In the genomic region with DNA sequence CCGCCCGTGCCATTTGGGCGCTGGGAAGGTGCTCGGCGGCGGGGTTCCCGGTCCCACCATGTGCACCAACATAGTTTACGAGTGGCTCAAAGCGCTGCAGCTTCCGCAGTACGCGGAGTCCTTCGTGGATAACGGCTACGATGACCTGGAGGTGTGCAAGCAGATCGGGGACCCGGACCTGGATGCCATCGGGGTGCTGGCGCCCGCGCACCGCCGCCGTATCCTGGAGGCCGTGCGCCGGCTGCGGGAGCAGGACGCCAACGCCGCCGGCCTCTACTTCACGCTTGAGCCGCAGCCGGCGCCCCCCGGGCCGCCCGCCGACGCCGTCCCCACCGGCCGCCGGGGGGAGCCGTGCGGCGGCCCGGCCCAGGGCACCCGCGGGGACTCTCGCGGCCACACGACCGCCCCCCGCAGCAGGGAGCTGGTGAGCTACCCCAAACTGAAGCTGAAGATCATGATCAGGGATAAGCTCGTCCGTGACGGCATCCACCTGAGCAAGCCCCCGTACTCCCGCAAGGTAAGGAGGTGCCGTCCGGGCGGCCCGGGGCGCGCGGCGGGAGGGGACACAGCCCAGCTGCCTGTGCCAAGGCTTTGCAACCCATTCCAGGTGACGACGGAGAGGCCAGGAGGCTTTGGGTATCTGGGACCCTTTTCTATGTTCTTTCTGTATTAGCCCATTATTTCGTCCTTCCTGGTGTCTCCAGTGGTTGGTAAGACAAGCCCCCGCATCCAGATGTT, we compare ENCODE assay signal across 8 cellular contexts. TPM values are rescaled to one million over a fixed set of nuclear protein-coding genes. Genes with fewer than 3 reads are reported as not detected.
DNase-seq lines count a peak whose midpoint lies in the region; ATAC-seq, FAIRE-seq and TF ChIP-seq lines count a peak whose summit lies in the region.

No MANE protein-coding gene starts in this region.

- peak; percentile 25 for ATAC-seq in HG02938 (IDR thresholded peaks at IDR 0.05; ENCODE audit: unreplicated experiment)
- ATAC-seq in HepG2: peak; percentile 17
- no peak for ATAC-seq in GM19328 (IDR thresholded peaks at IDR 0.05; ENCODE audit: unreplicated experiment)
- ATAC-seq in GM21723 (IDR thresholded peaks at IDR 0.05; ENCODE audit: unreplicated experiment): no peak

- no peak overlapping the region for H2AFZ ChIP-seq in HepG2 (ENCODE audit: low read length)

- TF ChIP-seq CTCF in brain microvascular endothelial cell (IDR thresholded peaks at IDR 0.05; ENCODE audit: low read depth, low read length, missing control alignments) (peak; percentile 2), HepG2 (CRISPR knock-in tag; IDR thresholded peaks at IDR 0.05) (no peak), tibial artery (IDR thresholded peaks at IDR 0.05) (peak in 1 of 2 experiments; percentile 12)

- FAIRE-seq in GM12891 (lab: Jason Lieb, UNC) (no peak), HepG2 (lab: Jason Lieb, UNC) (no peak)

- H3K9ac ChIP-seq in HepG2 (ENCODE audit: insufficient read depth, low read depth, low read length): no peak overlapping the region

- DNase-seq in GM12891 (ENCODE audit: insufficient read length, low spot score): peak; percentile 14
- DNase-seq in brain microvascular endothelial cell: no peak
- no peak for DNase-seq in HepG2 (ENCODE audit: low spot score)
- DNase-seq in tibial artery: no peak
- no peak for DNase-seq in activated CD4-positive, alpha-beta T cell treated with anti-CD3 and anti-CD28 coated beads, Interleukin-2, amount 50 U/mL, for 1 hour

- CTCF ChIA-PET in HepG2 (lab: Yijun Ruan, JAX; ENCODE audit: low intra/inter-chr PET ratio, low total read pairs): no interaction called here

- TF ChIP-seq EP300 in HepG2 (IDR thresholded peaks at IDR 0.05; ENCODE audit: low read depth in 2 of 2, low read length in 2 of 2) (no peak), HepG2 (CRISPR knock-in tag; IDR thresholded peaks at IDR 0.05; ENCODE audit: borderline replicate concordance) (no peak)

- WGBS in HepG2 (ENCODE audit: low lambda C conversion rate): 23% methylated on average over 57 of the region's 73 CpGs

- no TSS peak for BruUV-seq in HepG2 (replicated peaks; lab: Mats Ljungman, UMichigan)

- peaks cover 2% of the 10 kb centered on the region for H3K27me3 ChIP-seq in brain microvascular endothelial cell (replicated peaks)
- peaks cover 10 to 46% of the 10 kb centered on the region in 2 experiments for H3K27me3 ChIP-seq in HepG2 (ENCODE audit: control insufficient read depth in 1 of 2, insufficient read depth in 2 of 2, low read length in 2 of 2)
- no peaks in the 10 kb centered on the region for H3K27me3 ChIP-seq in tibial artery

- H3K4me2 ChIP-seq in HepG2 (ENCODE audit: low read depth, low read length): peak overlapping the region; percentile 68

- TF ChIP-seq POLR2A in GM12891 (IDR thresholded peaks at IDR 0.05; ENCODE audit: low read depth, low read length): no peak
- TF ChIP-seq POLR2A in HepG2 (IDR thresholded peaks at IDR 0.05; ENCODE audit: insufficient read depth in 1 of 2, low read depth in 2 of 2, low read length in 2 of 2): no peak

- no peaks in the 10 kb centered on the region for H3K9me3 ChIP-seq in HepG2 (ENCODE audit: low read length)
- no peaks in the 10 kb centered on the region for H3K9me3 ChIP-seq in tibial artery

- H3K36me3 ChIP-seq in brain microvascular endothelial cell (replicated peaks) (no peaks in the 10 kb centered on the region), HepG2 (replicated peaks in 1 of 2; ENCODE audit: control insufficient read depth in 1 of 2, insufficient read depth in 2 of 2, low read length in 2 of 2) (no peaks in the 10 kb centered on the region), tibial artery (no peaks in the 10 kb centered on the region)

- TF ChIP-seq RAD21 in HepG2 (CRISPR knock-in tag; IDR thresholded peaks at IDR 0.05): no peak

- H3K4me3 ChIP-seq in brain microvascular endothelial cell (ENCODE audit: low read depth, low read length) (peak overlapping the region; percentile 70), HepG2 (replicated peaks in 1 of 3; ENCODE audit: insufficient read depth in 1 of 3, low read depth in 2 of 3, low read length in 3 of 3) (peak overlapping the region; percentile 36 to 69 (median 41); a peak in 4 of 6 replicates), tibial artery (peak overlapping the region; percentile 61 to 82)

- H3K79me2 ChIP-seq in HepG2 (ENCODE audit: insufficient read depth, low read length): no peaks in the 10 kb centered on the region

- intact Hi-C loops in HepG2 (cut with micrococcal nuclease; ENCODE audit: unreplicated experiment) (loop anchor here (5.0 kb wide), 1 partner anchor 953 kb away; no protein-coding TSS in a partner anchor), tibial artery (cut with DNase I; ENCODE audit: low total_unique reads) (loop anchor here (5.0 kb wide), 1 partner anchor 658 kb away; no protein-coding TSS in a partner anchor)

- H4K20me1 ChIP-seq in HepG2 (ENCODE audit: insufficient read depth, low read length): no peaks in the 10 kb centered on the region; the same call in 1 of the 2 replicates

- POLR2A ChIA-PET in HepG2 (lab: Yijun Ruan, JAX): no interaction called here

- in situ Hi-C loops in brain microvascular endothelial cell (cut with HindIII; ENCODE audit: low pct_ligation_motif_present, low sequenced_read_pairs): no loop called here
- in situ Hi-C loops in HepG2 (cut with HindIII; ENCODE audit: extremely low pct_ligation_motif_present, low pct_unique_long_range_greater_than_20kb): loop anchor here (5.0 to 10.0 kb wide), 3 partner anchors 466 to 953 kb away; no protein-coding TSS in a partner anchor

- H3K27ac ChIP-seq in brain microvascular endothelial cell (no peak overlapping the region), HepG2 (ENCODE audit: extremely low read length, insufficient read depth, low read length) (no peak overlapping the region), tibial artery (peak overlapping the region; percentile 62 to 69)

- H3K4me1 ChIP-seq in HepG2 (ENCODE audit: insufficient read depth, low read length) (peaks cover 37% of the 10 kb centered on the region), tibial artery (peaks cover 0 to 38% (median 17%) of the 10 kb centered on the region in 4 donors)

TF ChIP-seq in GM12891, 5 proteins besides CTCF, POLR2A, EP300 and RAD21:
- TF ChIP-seq POLR2AphosphoS5 (IDR thresholded peaks at IDR 0.05; ENCODE audit: low read depth, low read length): no peak
- no peak for TF ChIP-seq TAF1 (IDR thresholded peaks at IDR 0.05; ENCODE audit: low read depth, low read length)
- TF ChIP-seq SPI1 (IDR thresholded peaks at IDR 0.05; ENCODE audit: low read depth, low read length): no peak
- TF ChIP-seq PAX5 (IDR thresholded peaks at IDR 0.05; ENCODE audit: insufficient read depth, low read length, severe bottlenecking): no peak
- TF ChIP-seq POU2F2 (IDR thresholded peaks at IDR 0.05; ENCODE audit: low read depth, low read length): no peak
TF ChIP-seq in GM12891: peak in this region for 0.

TF ChIP-seq in HepG2, 621 proteins besides CTCF, POLR2A, EP300 and RAD21:
- TF ChIP-seq HNRNPLL (IDR thresholded peaks at IDR 0.05; ENCODE audit: low read depth, low read length, poor library complexity, severe bottlenecking) (peak; percentile 78), JUN (CRISPR knock-in tag; IDR thresholded peaks at IDR 0.05) (no peak)

RNA-seq across cellular contexts. Expression of a gene that starts 0.6 kb away (rescaled TPM):
- polyA plus RNA-seq in GM12891 (2012; ENCODE audit: low read depth, missing spikeins): not detected
- 0.02 and 0.04 TPM in 2 replicates for total RNA-seq in HepG2 (2016; rRNA removed; fragmentation: Illumina TruSeq; extraction: Trizol)
- total RNA-seq in HepG2 (2016; cell fraction: cytosol; rRNA removed; fragmentation: Illumina TruSeq; extraction: Trizol; ENCODE audit: low read depth): not detected in 2 replicates
- 0.04 TPM in 1 of 2 replicates, not detected in the other for total RNA-seq in HepG2 (2016; cell fraction: insoluble cytoplasmic fraction; rRNA removed; fragmentation: Illumina TruSeq; extraction: Trizol)
- total RNA-seq in HepG2 (2016; cell fraction: membrane; rRNA removed; fragmentation: Illumina TruSeq; extraction: Trizol): not detected in 2 replicates
- not detected in 2 replicates for total RNA-seq in HepG2 (2016; cell fraction: nucleus; rRNA removed; fragmentation: Illumina TruSeq; extraction: Trizol)
- polyA plus RNA-seq in HepG2 (2011; rRNA removed): 0.04 and 0.07 TPM in 2 replicates
- 0.01 and 0.03 TPM in 2 replicates for polyA plus RNA-seq in HepG2 (2011; cell fraction: cytosol; rRNA removed)
- 0.02 and 0.03 TPM in 2 replicates for polyA plus RNA-seq in HepG2 (2011; cell fraction: nucleus; rRNA removed)
- 0.03 TPM in 1 of 2 replicates, not detected in the other for polyA plus RNA-seq in HepG2 (2012)
- polyA plus RNA-seq in HepG2 (2016; cell fraction: cytosol; fragmentation: Illumina TruSeq; extraction: Trizol; ENCODE audit: low read depth): not detected in 2 replicates
- polyA plus RNA-seq in HepG2 (2016; cell fraction: insoluble cytoplasmic fraction; fragmentation: Illumina TruSeq; extraction: Trizol; ENCODE audit: low read depth): not detected in 2 replicates
- polyA plus RNA-seq in HepG2 (2016; cell fraction: membrane; fragmentation: Illumina TruSeq; extraction: Trizol; ENCODE audit: low read depth): not detected in 2 replicates
- polyA plus RNA-seq in HepG2 (2016; cell fraction: nucleus; fragmentation: Illumina TruSeq; extraction: Trizol; ENCODE audit: insufficient read depth, low read depth): not detected in 2 replicates
- polyA minus RNA-seq in HepG2 (2011; rRNA and poly(A)+ RNA removed; ENCODE audit: low replicate concordance): 0.02 TPM in 1 of 2 replicates, not detected in the other
- polyA minus RNA-seq in HepG2 (2011; cell fraction: cytosol; rRNA and poly(A)+ RNA removed): not detected in 2 replicates
- 0.12 and 0.13 TPM in 2 replicates for polyA minus RNA-seq in HepG2 (2011; cell fraction: nucleus; rRNA and poly(A)+ RNA removed)

Comparison
In these comparisons a context has a peak if more than half of its experiments do, and no peak if none do; other contexts are left out.
1. ATAC-seq: peak in HG02938 (single experiment) and HepG2 (single experiment); none in GM19328 (single experiment) and GM21723 (single experiment).
2. H3K27ac ChIP-seq: peak in tibial artery (2 of 2); none in brain microvascular endothelial cell (single experiment) and HepG2 (single experiment).
3. Peak in every context shown above with its lines, with median percentiles within 50 percentile points of each other: H3K4me3 ChIP-seq.